In the genomic region with DNA sequence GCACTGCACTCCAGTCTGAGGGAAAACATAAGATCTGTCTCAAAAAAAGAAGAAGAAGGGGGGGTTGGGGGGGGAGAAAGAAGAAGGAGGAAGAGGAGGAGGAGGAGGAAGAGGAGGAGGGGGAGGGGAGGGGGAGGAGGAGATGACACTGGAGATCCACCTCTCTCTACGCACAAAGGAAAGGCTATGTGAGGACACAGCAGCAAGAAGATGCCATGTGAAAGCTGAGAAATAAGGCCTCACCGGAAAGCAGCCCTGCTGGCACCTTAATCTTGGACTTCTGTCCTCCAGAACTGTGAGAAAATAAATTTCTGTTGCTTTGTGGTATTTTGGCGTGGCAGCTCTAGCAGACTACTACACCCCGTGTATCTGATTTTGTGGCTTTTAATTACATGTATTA, we compare ENCODE assay signal across 25 cellular contexts.
"Had no signal": no experiment of that assay in that cellular context is flagged by ENCODE, and none has a peak within 500 bp of the region (broad histone marks: within the 10 kb centered on the region; RNA-seq: fewer than 3 reads in every experiment).

No MANE protein-coding gene starts in this region.

- ATAC-seq: activated CD8-positive, alpha-beta T cell treated with anti-CD3 and anti-CD28 coated beads, Interleukin-2, amount 10 ng/mL, durations not matched to agents 7 days and 5 days; SK-N-SH treated with all-trans-retinoic acid at 6 μM for 48 hours; WTC11 had no signal

- DNase-seq: activated CD4-positive, alpha-beta T cell treated with anti-CD3 and anti-CD28 coated beads for 48 hours; activated CD4-positive, alpha-beta T cell treated with anti-CD3 and anti-CD28 coated beads, Interleukin-2, amount 50 U/mL, for 4 hours; activated CD4-positive, CD25-positive, alpha-beta regulatory T cell treated with anti-CD3 and anti-CD28 coated beads, Interleukin-2, amount 50 U/mL, for 72 hours; activated CD8-positive, alpha-beta memory T cell treated with anti-CD3 and anti-CD28 coated beads, Interleukin-2, amount 50 U/mL, for 48 hours; activated CD8-positive, alpha-beta T cell treated with anti-CD3 and anti-CD28 coated beads, Interleukin-2, amount 10 ng/mL, durations not matched to agents 7 days and 5 days; activated effector memory CD4-positive, alpha-beta T cell treated with Interleukin-2 at 50 U/mL for 16 hours; activated naive CD4-positive, alpha-beta T cell; activated T-cell treated with anti-CD3 and anti-CD28 coated beads, Interleukin-2, amount 50 U/mL, for 1 hour; aorta; caudate nucleus; MG63; MV-4-11; NCI-H1105; NCI-H1436; NCI-H1694 treated with DMSO at 0.1 percent for 48 hours; NCI-H2029 treated with DMSO at 0.1 percent for 48 hours; NCI-H2171; NCI-H2227 treated with DMSO at 0.1 percent for 48 hours; NCI-H446 treated with DMSO at 0.1 percent for 48 hours; NCI-H526 treated with DMSO at 0.1 percent for 48 hours; NCI-H82; SHP77; SW 1271 had no signal
